In genomic region chr6:135115411-135116293, GRCh38 we compare ENCODE assay signal across 1 cellular context.
TF ChIP-seq lines count a peak whose summit lies in the region.

No MANE protein-coding gene starts in this region.

TF ChIP-seq in GM12878, 131 proteins besides CTCF, POLR2A, EP300 and RAD21 (continued from another document):
- no peak for TF ChIP-seq SPI1 (IDR thresholded peaks at IDR 0.05; ENCODE audit: borderline replicate concordance, insufficient read depth, low read depth, low read length)
- peak; percentile 64; the same call in 1 of the 2 replicates for TF ChIP-seq CREM (IDR thresholded peaks at IDR 0.05; ENCODE audit: low read depth)
- no peak for TF ChIP-seq CBX3 (IDR thresholded peaks at IDR 0.05; ENCODE audit: borderline replicate concordance, low read depth)
- no peak for TF ChIP-seq ZNF217 (IDR thresholded peaks at IDR 0.05)
- 0 out of 2 replicates have a peak, but pooled peaks have one; percentile 13 for TF ChIP-seq BCL11A (IDR thresholded peaks at IDR 0.05; ENCODE audit: low read depth, low read length)
- TF ChIP-seq IRF4 (IDR thresholded peaks at IDR 0.05; ENCODE audit: low read depth, low read length): no peak
- no peak for TF ChIP-seq MEF2B (IDR thresholded peaks at IDR 0.05; ENCODE audit: partially characterized antibody, poor library complexity, severe bottlenecking)
- TF ChIP-seq JUNB (IDR thresholded peaks at IDR 0.05): peak; percentile 91
- TF ChIP-seq MTA3 (IDR thresholded peaks at IDR 0.05; ENCODE audit: borderline replicate concordance, low read length): no peak
- no peak for TF ChIP-seq ZNF622 (IDR thresholded peaks at IDR 0.05)
- peak; percentile 34; the same call in 1 of the 2 replicates for TF ChIP-seq FOXM1 (IDR thresholded peaks at IDR 0.05; ENCODE audit: low read depth, low read length)
- TF ChIP-seq USF1 (IDR thresholded peaks at IDR 0.05; ENCODE audit: borderline replicate concordance, extremely low read length, insufficient read depth, low read depth, low read length): no peak
- no peak for TF ChIP-seq IRF5 (IDR thresholded peaks at IDR 0.05; ENCODE audit: borderline replicate concordance)
- peak; percentile 61; the same call in 1 of the 2 replicates for TF ChIP-seq MEF2A (IDR thresholded peaks at IDR 0.05; ENCODE audit: insufficient read depth, low read depth, low read length)
- TF ChIP-seq RUNX3 (IDR thresholded peaks at IDR 0.05; ENCODE audit: low read length): peak; percentile 31; the same call in 1 of the 2 replicates
- TF ChIP-seq, protein P1, sequence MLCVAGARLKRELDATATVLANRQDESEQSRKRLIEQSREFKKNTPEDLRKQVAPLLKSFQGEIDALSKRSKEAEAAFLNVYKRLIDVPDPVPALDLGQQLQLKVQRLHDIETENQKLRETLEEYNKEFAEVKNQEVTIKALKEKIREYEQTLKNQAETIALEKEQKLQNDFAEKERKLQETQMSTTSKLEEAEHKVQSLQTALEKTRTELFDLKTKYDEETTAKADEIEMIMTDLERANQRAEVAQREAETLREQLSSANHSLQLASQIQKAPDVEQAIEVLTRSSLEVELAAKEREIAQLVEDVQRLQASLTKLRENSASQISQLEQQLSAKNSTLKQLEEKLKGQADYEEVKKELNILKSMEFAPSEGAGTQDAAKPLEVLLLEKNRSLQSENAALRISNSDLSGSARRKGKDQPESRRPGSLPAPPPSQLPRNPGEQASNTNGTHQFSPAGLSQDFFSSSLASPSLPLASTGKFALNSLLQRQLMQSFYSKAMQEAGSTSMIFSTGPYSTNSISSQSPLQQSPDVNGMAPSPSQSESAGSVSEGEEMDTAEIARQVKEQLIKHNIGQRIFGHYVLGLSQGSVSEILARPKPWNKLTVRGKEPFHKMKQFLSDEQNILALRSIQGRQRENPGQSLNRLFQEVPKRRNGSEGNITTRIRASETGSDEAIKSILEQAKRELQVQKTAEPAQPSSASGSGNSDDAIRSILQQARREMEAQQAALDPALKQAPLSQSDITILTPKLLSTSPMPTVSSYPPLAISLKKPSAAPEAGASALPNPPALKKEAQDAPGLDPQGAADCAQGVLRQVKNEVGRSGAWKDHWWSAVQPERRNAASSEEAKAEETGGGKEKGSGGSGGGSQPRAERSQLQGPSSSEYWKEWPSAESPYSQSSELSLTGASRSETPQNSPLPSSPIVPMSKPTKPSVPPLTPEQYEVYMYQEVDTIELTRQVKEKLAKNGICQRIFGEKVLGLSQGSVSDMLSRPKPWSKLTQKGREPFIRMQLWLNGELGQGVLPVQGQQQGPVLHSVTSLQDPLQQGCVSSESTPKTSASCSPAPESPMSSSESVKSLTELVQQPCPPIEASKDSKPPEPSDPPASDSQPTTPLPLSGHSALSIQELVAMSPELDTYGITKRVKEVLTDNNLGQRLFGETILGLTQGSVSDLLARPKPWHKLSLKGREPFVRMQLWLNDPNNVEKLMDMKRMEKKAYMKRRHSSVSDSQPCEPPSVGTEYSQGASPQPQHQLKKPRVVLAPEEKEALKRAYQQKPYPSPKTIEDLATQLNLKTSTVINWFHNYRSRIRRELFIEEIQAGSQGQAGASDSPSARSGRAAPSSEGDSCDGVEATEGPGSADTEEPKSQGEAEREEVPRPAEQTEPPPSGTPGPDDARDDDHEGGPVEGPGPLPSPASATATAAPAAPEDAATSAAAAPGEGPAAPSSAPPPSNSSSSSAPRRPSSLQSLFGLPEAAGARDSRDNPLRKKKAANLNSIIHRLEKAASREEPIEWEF (IDR thresholded peaks at IDR 0.05; ENCODE audit: insufficient replicate concordance, low read depth, low read length): no peak
- TF ChIP-seq REST (IDR thresholded peaks at IDR 0.05; ENCODE audit: low read depth, low read length): no peak
- no peak for TF ChIP-seq RB1 (IDR thresholded peaks at IDR 0.05; ENCODE audit: borderline replicate concordance)
- TF ChIP-seq NR2C2 (IDR thresholded peaks at IDR 0.05; ENCODE audit: borderline replicate concordance, control insufficient read depth, insufficient read length, low read depth): no peak
- no peak for TF ChIP-seq GATAD2B (conservative IDR thresholded peaks at IDR 0.05; ENCODE audit: low read depth)
- no peak for TF ChIP-seq NFXL1 (IDR thresholded peaks at IDR 0.05; ENCODE audit: borderline replicate concordance)
- TF ChIP-seq SMAD1 (IDR thresholded peaks at IDR 0.05; ENCODE audit: low read depth, partially characterized antibody): no peak
